Comparison of ENCODE assay signal across 18 cellular contexts in genomic region chr20:59309218-59309617, GRCh38. TPM values are rescaled to one million over a fixed set of nuclear protein-coding genes. Genes with fewer than 3 reads are reported as not detected.
DNase-seq lines count a peak whose midpoint lies in the region; ATAC-seq, FAIRE-seq and TF ChIP-seq lines count a peak whose summit lies in the region.
"Had no signal": no experiment of that assay in that cellular context is flagged by ENCODE, and none has a peak within 500 bp of the region (broad histone marks: within the 10 kb centered on the region; RNA-seq: fewer than 3 reads in every experiment).

No MANE protein-coding gene starts in this region.

- H3K9me3 Mint-ChIP-seq in Caco-2 (ENCODE audit: unreplicated experiment) (no peaks in the 10 kb centered on the region), osteocyte (ENCODE audit: unreplicated experiment) (no peaks in the 10 kb centered on the region)

- WGBS in body of pancreas, 2 donors = 45 to 48% methylated on average over 3 of the region's 3 CpGs
- WGBS in small intestine, 3 donors = 24 to 54% (median 38%) methylated on average over 3 of the region's 3 CpGs

- H3K4me1 Mint-ChIP-seq in Caco-2 (ENCODE audit: low read depth, unreplicated experiment) (peaks cover 34% of the 10 kb centered on the region), osteocyte (ENCODE audit: unreplicated experiment) (no peaks in the 10 kb centered on the region)

- ATAC-seq in body of pancreas (peak; percentile 10), mucosa of descending colon (peak; percentile 57)
- ATAC-seq: GM12878 had no signal

- H3K27ac ChIP-seq in body of pancreas (peak overlapping the region in 3 of 4 donors; percentile 32 to 56 (median 45)), small intestine (ENCODE audit: low read depth in 1 of 2, low read length in 1 of 2) (peak overlapping the region; percentile 66 to 86)
- H3K27ac ChIP-seq: BLaER1 had no signal

- TF ChIP-seq CTCF in Caco-2 (IDR thresholded peaks at IDR 0.05; ENCODE audit: insufficient read depth in 1 of 2, low read depth in 1 of 2, low read length in 1 of 2, severe bottlenecking in 1 of 2, unreplicated experiment in 1 of 2) = no peak
- TF ChIP-seq CTCF in body of pancreas (IDR thresholded peaks at IDR 0.05) = no peak
- no peak for TF ChIP-seq CTCF in mucosa of descending colon (IDR thresholded peaks at IDR 0.05)
- no peak for TF ChIP-seq CTCF in osteocyte (IDR thresholded peaks at IDR 0.05)

- POLR2A ChIA-PET in Caco-2 (lab: Charles Lee) = interaction anchor here (1.4 kb wide), 1 partner anchor 658 kb away, joined by 3 read pairs; the partner anchor contains the start of gene STX16

- CTCF ChIA-PET in Caco-2 (lab: Charles Lee) = interaction anchor here (0.7 to 0.8 kb wide), 2 partner anchors 20 to 96 kb away, joined by 3 read pairs; no protein-coding TSS in a partner anchor

- H3K27ac Mint-ChIP-seq in Caco-2 (ENCODE audit: unreplicated experiment) (peak overlapping the region; percentile 42), osteocyte (ENCODE audit: unreplicated experiment) (no peak overlapping the region)

- H3K27me3 Mint-ChIP-seq in Caco-2 (ENCODE audit: insufficient read depth, unreplicated experiment) = peaks cover 3% of the 10 kb centered on the region
- peaks cover 2% of the 10 kb centered on the region for H3K27me3 Mint-ChIP-seq in osteocyte (ENCODE audit: unreplicated experiment)

- H3K4me1 ChIP-seq in Caco-2 (peaks cover 28% of the 10 kb centered on the region), body of pancreas (peaks cover 27% of the 10 kb centered on the region), mucosa of descending colon (ENCODE audit: low read depth) (peaks cover 9% of the 10 kb centered on the region), small intestine (ENCODE audit: control insufficient read depth in 2 of 2, insufficient read depth in 1 of 2, low read depth in 1 of 2, low read length in 1 of 2) (peaks cover 15 to 17% of the 10 kb centered on the region in 2 donors)
- H3K4me1 ChIP-seq: BLaER1, HAP-1 had no signal

- peaks cover 39% of the 10 kb centered on the region for H3K36me3 Mint-ChIP-seq in Caco-2 (ENCODE audit: insufficient read depth, unreplicated experiment)
- no peaks in the 10 kb centered on the region for H3K36me3 Mint-ChIP-seq in osteocyte (ENCODE audit: unreplicated experiment)

- H3K9me3 ChIP-seq in Caco-2 = no peaks in the 10 kb centered on the region
- no peaks in the 10 kb centered on the region for H3K9me3 ChIP-seq in body of pancreas
- H3K9me3 ChIP-seq in mucosa of descending colon = no peaks in the 10 kb centered on the region
- H3K9me3 ChIP-seq in small intestine (ENCODE audit: control insufficient read depth, low read depth) = no peaks in the 10 kb centered on the region
- H3K9me3 ChIP-seq: BLaER1, HAP-1 had no signal

- TF ChIP-seq POLR2A in body of pancreas (IDR thresholded peaks at IDR 0.05) = no peak

- H3K27me3 ChIP-seq in Caco-2 (replicated peaks; ENCODE audit: control insufficient read depth, insufficient read depth, low read length) (no peaks in the 10 kb centered on the region), body of pancreas (no peaks in the 10 kb centered on the region), small intestine (ENCODE audit: control insufficient read depth in 2 of 2, insufficient read depth in 2 of 2, low read length in 2 of 2) (peaks cover 0 to 5% of the 10 kb centered on the region in 2 donors)
- H3K27me3 ChIP-seq: BLaER1 had no signal

- H3K4me3 Mint-ChIP-seq in Caco-2 (ENCODE audit: unreplicated experiment) (peak overlapping the region; percentile 55), osteocyte (ENCODE audit: unreplicated experiment) (no peak overlapping the region)

- DNase-seq in Caco-2 (no peak), body of pancreas (no peak), mucosa of descending colon (peak in 1 of 3 donors; percentile 49), small intestine (no peak), NCI-H1092 (lab: John Stamatoyannopoulos, UW) (no peak), osteocyte (ENCODE audit: extremely low spot score, unreplicated experiment) (no peak), cardiac septum (ENCODE audit: low spot score) (no peak)
- DNase-seq: 8988T, AML-193, Calu3, DMS 273 treated with DMSO at 0.1 percent for 48 hours, DMS79, GOT3 had no signal

- H3K4me3 ChIP-seq in Caco-2 (ENCODE audit: low read depth, low read length) (no peak overlapping the region), body of pancreas (no peak overlapping the region), mucosa of descending colon (no peak overlapping the region), small intestine (ENCODE audit: low read depth in 1 of 2, low read length in 2 of 2) (no peak overlapping the region)
- H3K4me3 ChIP-seq: BLaER1, GM12878, HAP-1 had no signal

- FAIRE-seq in small intestine (lab: Jason Lieb, UNC) = no peak
- FAIRE-seq: GM12878, GM18507 had no signal

- intact Hi-C loops in Caco-2 (cut with micrococcal nuclease; ENCODE audit: unreplicated experiment) = loop anchor here (5.0 kb wide), 1 partner anchor 87 kb away; no protein-coding TSS in a partner anchor
- intact Hi-C loops in body of pancreas (cut with DNase I) = no loop called here
- intact Hi-C loops in mucosa of descending colon (cut with DNase I, micrococcal nuclease) = no loop called here
- intact Hi-C loops in cardiac septum (cut with DNase I) = no loop called here

- H3K36me3 ChIP-seq in Caco-2 (ENCODE audit: control insufficient read depth, insufficient read depth, low read length) = no peaks in the 10 kb centered on the region; the same call in 1 of the 2 replicates
- H3K36me3 ChIP-seq in body of pancreas (replicated peaks in 1 of 2; ENCODE audit: insufficient read depth in 1 of 2, low read depth in 2 of 2) = no peaks in the 10 kb centered on the region
- H3K36me3 ChIP-seq in mucosa of descending colon (ENCODE audit: low read depth) = no peaks in the 10 kb centered on the region
- no peaks in the 10 kb centered on the region for H3K36me3 ChIP-seq in small intestine (ENCODE audit: control insufficient read depth in 2 of 2, insufficient read depth in 2 of 2, low read length in 2 of 2)
- H3K36me3 ChIP-seq: BLaER1, HAP-1 had no signal

- BruUV-seq in Caco-2 (replicated peaks; lab: Mats Ljungman, UMichigan) = no TSS peak

RNA-seq across cellular contexts. Expression of gene EDN3, which starts 8.8 kb away (rescaled TPM):
- total RNA-seq in Caco-2 (2022) = 26.8 and 41.8 TPM in 2 replicates
- total RNA-seq in body of pancreas = 1 to 10 TPM; 4.7 to 9.9 TPM
- 10 to 100 TPM; 34.3 to 80.4 (median 51.1) TPM for total RNA-seq in mucosa of descending colon
- 10 to 100 TPM; 10.8 to 58.4 (median 54.3) TPM for polyA plus RNA-seq in small intestine
- total RNA-seq in osteocyte = not detected in 2 replicates
- total RNA-seq in cardiac septum = not detected
- total RNA-seq: Calu3, G401, GM12878 had no signal
- polyA plus RNA-seq: GM12878 had no signal
